9 cellular contexts compared by ENCODE assay signal in the genomic region with DNA sequence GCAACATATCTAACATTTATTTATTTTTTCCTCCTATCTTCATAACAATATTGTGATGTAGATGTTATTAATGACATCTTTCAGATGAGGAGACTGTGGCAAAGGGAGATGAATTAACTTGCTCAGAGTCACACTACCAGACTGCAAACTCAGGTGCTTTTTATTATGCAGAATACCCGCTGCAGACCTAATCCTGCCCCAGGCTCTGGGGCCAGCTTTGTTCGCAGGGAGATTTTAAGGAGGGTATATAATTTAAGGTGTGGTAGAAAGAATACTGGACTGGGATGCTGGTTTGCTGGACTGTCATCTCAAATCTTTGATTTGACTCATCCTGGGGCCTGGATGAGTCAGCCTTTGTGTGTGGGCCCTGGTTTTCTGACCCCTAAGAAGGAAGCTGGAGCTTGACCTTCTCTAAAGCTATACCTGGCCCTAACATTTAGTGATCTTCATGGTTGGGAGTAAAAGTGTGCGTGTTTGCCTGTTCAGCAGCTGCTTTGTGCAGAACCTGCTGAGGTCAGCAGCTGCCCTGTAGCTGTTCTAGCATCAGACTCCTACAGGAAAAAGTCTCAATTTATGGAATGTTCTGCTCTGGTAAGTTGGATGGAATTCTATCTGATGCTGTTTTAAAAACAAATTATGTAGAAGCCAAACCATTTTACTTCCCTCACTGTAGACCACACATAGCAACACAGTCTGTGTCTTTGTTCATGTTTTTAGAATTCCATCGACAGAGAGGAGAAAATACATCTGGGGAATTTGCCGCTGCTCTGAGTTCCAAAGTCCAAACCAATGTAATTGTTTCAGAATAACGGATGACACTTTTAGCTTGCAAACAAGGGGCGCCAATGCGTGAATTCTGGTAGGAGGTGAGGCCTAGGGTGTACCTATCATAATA. TPM values are rescaled to one million over a fixed set of nuclear protein-coding genes. Genes with fewer than 3 reads are reported as not detected.
DNase-seq lines count a peak whose midpoint lies in the region; ATAC-seq and TF ChIP-seq lines count a peak whose summit lies in the region.
"Had no signal": no experiment of that assay in that cellular context is flagged by ENCODE, and none has a peak within 500 bp of the region (broad histone marks: within the 10 kb centered on the region; RNA-seq: fewer than 3 reads in every experiment).

No MANE protein-coding gene starts in this region.

- BruUV-seq in Calu3 (replicated peaks; lab: Mats Ljungman, UMichigan) = no TSS peak

- no peak overlapping the region for H3K27ac Mint-ChIP-seq in Calu3 (ENCODE audit: unreplicated experiment)

- TF ChIP-seq CTCF in astrocyte of the cerebellum (IDR thresholded peaks at IDR 0.05; ENCODE audit: low read depth, low read length, missing control alignments) (no peak), Calu3 (IDR thresholded peaks at IDR 0.05; ENCODE audit: unreplicated experiment) (no peak)

- no peak overlapping the region for H3K4me3 Mint-ChIP-seq in Calu3 (ENCODE audit: low read depth, unreplicated experiment)

- ATAC-seq in GM19043 (IDR thresholded peaks at IDR 0.05; ENCODE audit: low read depth, unreplicated experiment) (peak; percentile 44), HG02938 (IDR thresholded peaks at IDR 0.05; ENCODE audit: unreplicated experiment) (peak; percentile 64)

- peaks cover 26% of the 10 kb centered on the region for H3K4me1 Mint-ChIP-seq in Calu3 (ENCODE audit: low read depth, unreplicated experiment)

- no peak overlapping the region for H3K4me3 ChIP-seq in astrocyte of the cerebellum (ENCODE audit: low read depth, low read length)
- H3K4me3 ChIP-seq: spleen had no signal

- peak overlapping the region; percentile 33 for H3K27ac ChIP-seq in temporal lobe (ENCODE audit: low read depth, low read length)
- H3K27ac ChIP-seq: spleen had no signal

- CTCF ChIA-PET in Calu3 (lab: Charles Lee) = no interaction called here

- no peaks in the 10 kb centered on the region for H3K9me3 Mint-ChIP-seq in Calu3 (ENCODE audit: low read depth, unreplicated experiment)

- DNase-seq in astrocyte of the cerebellum (ENCODE audit: low read depth) (peak; percentile 9), Calu3 (no peak), cerebellar cortex (ENCODE audit: low spot score) (no peak), NCI-H69 (lab: John Stamatoyannopoulos, UW) (no peak)
- DNase-seq: activated CD4-positive, CD25-positive, alpha-beta regulatory T cell treated with anti-CD3 and anti-CD28 coated beads, Interleukin-2, amount 50 U/mL, for 72 hours; spleen had no signal

- H3K36me3 Mint-ChIP-seq in Calu3 (ENCODE audit: insufficient read depth, unreplicated experiment) = peaks cover 12% of the 10 kb centered on the region

- H3K27me3 Mint-ChIP-seq in Calu3 (ENCODE audit: unreplicated experiment) = no peaks in the 10 kb centered on the region

- intact Hi-C loops in Calu3 (cut with micrococcal nuclease; ENCODE audit: unreplicated experiment) = no loop called here

- in situ Hi-C loops in astrocyte of the cerebellum (cut with HindIII; ENCODE audit: low sequenced_read_pairs) = no loop called here

RNA-seq across cellular contexts. Expression of a gene that starts 4.5 kb away (rescaled TPM):
- total RNA-seq in temporal lobe (7.6 TPM), Calu3 (2022) (11.4 and 12.3 TPM in 2 replicates)
